ENCODE assay signal across 8 cellular contexts in the genomic region with DNA sequence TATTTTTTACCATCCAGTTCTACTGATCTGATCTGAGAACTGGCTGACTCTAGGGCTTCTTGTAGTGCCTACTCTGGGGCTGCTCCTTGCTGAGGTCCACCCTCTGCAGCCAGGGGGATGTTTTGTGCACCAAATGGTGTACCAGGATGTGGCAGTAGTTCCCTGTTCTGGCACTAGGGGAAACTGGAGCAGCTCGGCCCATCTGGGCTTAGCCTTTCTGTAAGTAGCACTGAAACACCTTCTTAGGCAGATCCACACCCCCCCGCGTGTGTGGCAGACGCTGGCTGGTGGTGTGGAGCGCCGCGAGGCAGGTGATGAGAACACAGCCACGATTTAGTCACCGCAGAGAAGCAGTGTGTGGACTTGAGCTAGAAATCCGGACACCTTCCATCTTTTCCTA. TPM values are rescaled to one million over a fixed set of nuclear protein-coding genes. Genes with fewer than 3 reads are reported as not detected.
DNase-seq lines count a peak whose midpoint lies in the region; ATAC-seq and TF ChIP-seq lines count a peak whose summit lies in the region.

No MANE protein-coding gene starts in this region.

- dilution Hi-C loops in mammary epithelial cell (cut with HindIII; ENCODE audit: low sequenced_read_pairs), result no loop called here

- no peaks in the 10 kb centered on the region for H3K27me3 ChIP-seq in mammary epithelial cell (ENCODE audit: insufficient read depth, low read length)

- no peak for ATAC-seq in GM21528 (IDR thresholded peaks at IDR 0.05; ENCODE audit: low FRiP score, unreplicated experiment)
- no peak for ATAC-seq in GM21825 (IDR thresholded peaks at IDR 0.05; ENCODE audit: unreplicated experiment)
- no peak for ATAC-seq in GM21576 (IDR thresholded peaks at IDR 0.05; ENCODE audit: unreplicated experiment)

- in situ Hi-C loops in mammary epithelial cell (cut with MboI; ENCODE audit: low sequenced_read_pairs in 2 of 2), result loop anchor here in 1 of 2 donors (25.0 kb wide), 1 partner anchor 119 kb away; a partner anchor contains a TSS

- H3K27ac ChIP-seq in mammary epithelial cell (ENCODE audit: insufficient read depth, low read depth, low read length), result no peak overlapping the region

- H3K4me2 ChIP-seq in mammary epithelial cell (ENCODE audit: insufficient read depth, low read depth, low read length), result peak overlapping the region; percentile 56

- H3K9ac ChIP-seq in mammary epithelial cell (ENCODE audit: insufficient read depth, low read length), result no peak overlapping the region

- H2AFZ ChIP-seq in mammary epithelial cell (ENCODE audit: low read depth, low read length), result no peak overlapping the region

- peaks cover 96% of the 10 kb centered on the region for H3K79me2 ChIP-seq in mammary epithelial cell (ENCODE audit: insufficient read depth, low read length)

- CTCF ChIA-PET in mammary epithelial cell (lab: Charles Lee; ENCODE audit: low non-redundant PET), result no interaction called here

- peaks cover 22% of the 10 kb centered on the region for H4K20me1 ChIP-seq in mammary epithelial cell (ENCODE audit: insufficient read depth, low read length)

- peak; percentile 8 for DNase-seq in activated naive CD4-positive, alpha-beta T cell treated with Interleukin-2 at 50 U/mL for 16 hours
- DNase-seq in activated naive CD4-positive, alpha-beta T cell treated with anti-CD3 and anti-CD28 coated beads, Interleukin-2, amount 50 U/mL, for 16 hours, result no peak
- peak; percentile 68 for DNase-seq in NCI-H69 (lab: John Stamatoyannopoulos, UW)
- peak; percentile 26 for DNase-seq in mammary epithelial cell
- peak; percentile 40 to 50 for DNase-seq in lung microvascular endothelial cell (ENCODE audit: low read depth in 2 of 2)

- TF ChIP-seq CTCF in mammary epithelial cell (conservative IDR thresholded peaks at IDR 0.05 in 1 of 2, IDR thresholded peaks at IDR 0.05 in 1 of 2; ENCODE audit: extremely low read depth in 1 of 2, insufficient read depth in 1 of 2, low read depth in 1 of 2, low read length in 2 of 2), result peak; percentile 57 to 60

- peaks cover 3% of the 10 kb centered on the region for H3K4me1 ChIP-seq in mammary epithelial cell (ENCODE audit: insufficient read depth, low read length)

- no peaks in the 10 kb centered on the region for H3K9me3 ChIP-seq in mammary epithelial cell (replicated peaks; ENCODE audit: insufficient read depth, low read length)

- intact Hi-C loops in mammary epithelial cell (cut with micrococcal nuclease), result no loop called here

- 4% methylated on average over 10 of the region's 10 CpGs for WGBS in mammary epithelial cell (ENCODE audit: low coverage, missing lambda C conversion rate)

- no TSS peak for BruUV-seq in mammary epithelial cell (replicated peaks; lab: Mats Ljungman, UMichigan)

- H3K36me3 ChIP-seq in mammary epithelial cell (ENCODE audit: insufficient read depth, low read length), result peaks cover 8% of the 10 kb centered on the region

- H3K4me3 ChIP-seq in mammary epithelial cell (replicated peaks in 1 of 3; ENCODE audit: insufficient read depth in 1 of 3, low read depth in 2 of 3, low read length in 3 of 3), result no peak overlapping the region

RNA-seq across cellular contexts. Expression of a gene that starts 17.0 kb away (rescaled TPM):
- total RNA-seq in mammary epithelial cell (100 to 1,000 TPM; 121 to 148 TPM), lung microvascular endothelial cell (17.9 and 18.8 TPM in 2 replicates)
- polyA plus RNA-seq in mammary epithelial cell, result 132 TPM
- 69.3 TPM for polyA minus RNA-seq in mammary epithelial cell
